ENCODE assay signal across 1 cellular context in genomic region chr5:74865799-74866652, GRCh38.
TF ChIP-seq lines count a peak whose summit lies in the region.

Gene FAM169A (minus strand): TSS chr5:74866387. CDS start chr5:74841676, 24,711 bp downstream.

TF ChIP-seq in WTC11, 78 proteins besides CTCF, POLR2A, EP300 and RAD21 (continued from another document):
- TF ChIP-seq PRDM15 (CRISPR knock-in tag; IDR thresholded peaks at IDR 0.05) (no peak), ZNF232 (CRISPR knock-in tag; IDR thresholded peaks at IDR 0.05) (0 out of 2 replicates have a peak, but pooled peaks have one; percentile 3), ZNF219 (CRISPR knock-in tag; IDR thresholded peaks at IDR 0.05; ENCODE audit: borderline replicate concordance) (peak; percentile 15; the same call in 1 of the 2 replicates), MAX (CRISPR knock-in tag; IDR thresholded peaks at IDR 0.05) (0 out of 2 replicates have a peak, but pooled peaks have one; percentile 19), ELF4 (CRISPR knock-in tag; IDR thresholded peaks at IDR 0.05; ENCODE audit: low read depth) (peak; percentile 52; the same call in 1 of the 2 replicates), TEAD4 (CRISPR knock-in tag; IDR thresholded peaks at IDR 0.05) (no peak), FOXP4 (CRISPR knock-in tag; IDR thresholded peaks at IDR 0.05) (peak; percentile 73), TP53 (CRISPR knock-in tag; IDR thresholded peaks at IDR 0.05) (0 out of 2 replicates have a peak, but pooled peaks have one; percentile 49), ZSCAN18 (CRISPR knock-in tag; IDR thresholded peaks at IDR 0.05) (no peak), GABPB1 (CRISPR knock-in tag; IDR thresholded peaks at IDR 0.05) (no peak)
